In the genomic region with DNA sequence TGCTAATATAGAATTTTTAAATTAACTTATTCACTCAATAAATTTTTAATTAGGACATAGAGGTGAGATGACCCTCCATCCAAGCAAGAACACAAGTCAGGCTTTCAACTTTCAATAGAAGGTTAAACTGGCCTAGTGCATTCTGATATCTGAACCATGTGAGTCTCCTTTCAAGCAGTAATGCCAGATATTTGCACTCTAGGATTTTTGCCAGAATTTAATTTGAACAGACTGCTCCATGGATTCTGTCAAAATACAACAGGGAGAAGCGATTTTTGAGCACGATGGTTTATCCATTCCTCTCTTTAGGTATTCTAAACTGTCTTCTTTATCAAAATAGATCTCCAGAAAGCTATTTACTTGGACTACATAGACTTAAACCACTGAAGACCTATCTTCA, we compare ENCODE assay signal across 20 cellular contexts.
DNase-seq lines count a peak whose midpoint lies in the region; ATAC-seq and TF ChIP-seq lines count a peak whose summit lies in the region.
"Had no signal": no experiment of that assay in that cellular context is flagged by ENCODE, and none has a peak within 500 bp of the region (broad histone marks: within the 10 kb centered on the region; RNA-seq: fewer than 3 reads in every experiment).

No MANE protein-coding gene starts in this region.

- H3K27ac ChIP-seq in left ventricle myocardium inferior (replicated peaks) (peak overlapping the region; percentile 63), gastroesophageal sphincter (peak overlapping the region; percentile 59 to 80 (median 70)), transverse colon (peak overlapping the region in 3 of 4 donors; percentile 37 to 64 (median 63)), mammary epithelial cell (ENCODE audit: insufficient read depth, low read depth, low read length) (no peak overlapping the region)
- H3K27ac ChIP-seq: vagina had no signal

- H3K36me3 ChIP-seq in left ventricle myocardium inferior, result no peaks in the 10 kb centered on the region
- no peaks in the 10 kb centered on the region for H3K36me3 ChIP-seq in adipocyte (ENCODE audit: control insufficient read depth, insufficient read depth, low read length, severe bottlenecking)
- no peaks in the 10 kb centered on the region for H3K36me3 ChIP-seq in gastroesophageal sphincter
- H3K36me3 ChIP-seq in transverse colon, result no peaks in the 10 kb centered on the region
- H3K36me3 ChIP-seq in H7 (replicated peaks; ENCODE audit: control insufficient read depth, insufficient read depth, low read length), result no peaks in the 10 kb centered on the region
- H3K36me3 ChIP-seq in mammary epithelial cell (ENCODE audit: insufficient read depth, low read length), result no peaks in the 10 kb centered on the region
- H3K36me3 ChIP-seq: stomach, vagina had no signal

- H3K9ac ChIP-seq in adipocyte (ENCODE audit: low read length) (no peak overlapping the region), mammary epithelial cell (ENCODE audit: insufficient read depth, low read length) (no peak overlapping the region)

- no peak overlapping the region for H3K4me3 ChIP-seq in left ventricle myocardium inferior
- no peak overlapping the region for H3K4me3 ChIP-seq in adipocyte (ENCODE audit: low read length)
- no peak overlapping the region for H3K4me3 ChIP-seq in gastroesophageal sphincter
- no peak overlapping the region for H3K4me3 ChIP-seq in transverse colon
- H3K4me3 ChIP-seq in H7 (ENCODE audit: insufficient read depth, low read depth, low read length), result no peak overlapping the region
- H3K4me3 ChIP-seq in mammary epithelial cell (replicated peaks in 1 of 3; ENCODE audit: insufficient read depth in 1 of 3, low read depth in 2 of 3, low read length in 3 of 3), result no peak overlapping the region
- H3K4me3 ChIP-seq: GM23338, stomach, vagina had no signal

- H3K27me3 ChIP-seq in left ventricle myocardium inferior (ENCODE audit: low read depth), result no peaks in the 10 kb centered on the region
- H3K27me3 ChIP-seq in adipocyte (replicated peaks; ENCODE audit: control insufficient read depth, insufficient read depth, low read length), result no peaks in the 10 kb centered on the region
- no peaks in the 10 kb centered on the region for H3K27me3 ChIP-seq in gastroesophageal sphincter
- H3K27me3 ChIP-seq in transverse colon, result no peaks in the 10 kb centered on the region
- no peaks in the 10 kb centered on the region for H3K27me3 ChIP-seq in H7 (ENCODE audit: control insufficient read depth, insufficient read depth, low read length)
- H3K27me3 ChIP-seq in mammary epithelial cell (ENCODE audit: insufficient read depth, low read length), result no peaks in the 10 kb centered on the region
- H3K27me3 ChIP-seq: stomach, vagina had no signal

- TF ChIP-seq POLR2A in gastroesophageal sphincter (IDR thresholded peaks at IDR 0.05), result no peak
- TF ChIP-seq POLR2A in transverse colon (IDR thresholded peaks at IDR 0.05), result no peak

- in situ Hi-C loops in transverse colon (cut with MboI; ENCODE audit: low pct_ligation_motif_present in 1 of 4, low pct_unique_long_range_greater_than_20kb in 1 of 4, low sequenced_read_pairs in 3 of 4) (loop anchor here (10.0 to 25.0 kb wide), 4 partner anchors 69 to 239 kb away; partner anchors contain the start of gene DCLK2 (in 1 of the 4)), mammary epithelial cell (cut with MboI; ENCODE audit: low sequenced_read_pairs in 2 of 2) (loop anchor here in 1 of 2 donors (25.0 kb wide), 1 partner anchor 856 kb away; no protein-coding TSS in a partner anchor)

- TF ChIP-seq EP300 in gastroesophageal sphincter (IDR thresholded peaks at IDR 0.05) (no peak), transverse colon (IDR thresholded peaks at IDR 0.05; ENCODE audit: low read depth) (no peak)

- WGBS in gastroesophageal sphincter (ENCODE audit: low coverage in 1 of 2), 2 donors, result 19 to 20% methylated on average over 2 of the region's 2 CpGs
- 53 to 62% methylated on average over 2 of the region's 2 CpGs for WGBS in transverse colon (ENCODE audit: low coverage in 1 of 2), 2 donors
- WGBS in mammary epithelial cell (ENCODE audit: low coverage, missing lambda C conversion rate), result 97% methylated on average over 2 of the region's 2 CpGs

- H3K79me2 ChIP-seq in mammary epithelial cell (ENCODE audit: insufficient read depth, low read length), result no peaks in the 10 kb centered on the region

- dilution Hi-C loops in mammary epithelial cell (cut with HindIII; ENCODE audit: low sequenced_read_pairs), result no loop called here

- H3K9me3 ChIP-seq in left ventricle myocardium inferior (replicated peaks), result no peaks in the 10 kb centered on the region
- no peaks in the 10 kb centered on the region for H3K9me3 ChIP-seq in adipocyte (ENCODE audit: control insufficient read depth, low read length)
- H3K9me3 ChIP-seq in gastroesophageal sphincter, result no peaks in the 10 kb centered on the region
- no peaks in the 10 kb centered on the region for H3K9me3 ChIP-seq in transverse colon
- no peaks in the 10 kb centered on the region for H3K9me3 ChIP-seq in mammary epithelial cell (replicated peaks; ENCODE audit: insufficient read depth, low read length)
- H3K9me3 ChIP-seq: stomach, vagina had no signal

- no peak for DNase-seq in left ventricle myocardium inferior
- DNase-seq in cardiac septum (ENCODE audit: low spot score), result no peak
- peak; percentile 82 for DNase-seq in adipocyte (ENCODE audit: low read depth)
- no peak for DNase-seq in transverse colon
- no peak for DNase-seq in NK-92 treated with Interleukin-12 subunit alpha and Interleukin-12 subunit beta, amount 100 ng/mL, for 24 hours (lab: John Stamatoyannopoulos, UW)
- DNase-seq in H7, result no peak
- DNase-seq in mammary epithelial cell, result no peak
- DNase-seq: activated CD4-positive, alpha-beta T cell treated with anti-CD3 and anti-CD28 coated beads, Interleukin-2, amount 50 U/mL, for 1 hour; activated naive CD4-positive, alpha-beta T cell treated with anti-CD3 and anti-CD28 coated beads, Interleukin-2, amount 10 ng/mL, durations not matched to agents 7 days and 5 days; activated T-cell treated with anti-CD3 and anti-CD28 coated beads for 4 hours; GF-D8; hypothalamus; left cardiac atrium; NCI-H187; NCI-H526; stimulated activated CD4-positive, alpha-beta T cell treated with anti-CD3 and anti-CD28 coated beads, Interleukin-15, amount 100 ng/mL, for 24 hours; stomach had no signal

- H3K4me1 ChIP-seq in left ventricle myocardium inferior (peaks cover 49% of the 10 kb centered on the region), adipocyte (ENCODE audit: control insufficient read depth, insufficient read depth, low read length) (peaks cover 41% of the 10 kb centered on the region), gastroesophageal sphincter (peaks cover 17 to 73% (median 26%) of the 10 kb centered on the region in 3 donors), transverse colon (peaks cover 0 to 14% (median 2%) of the 10 kb centered on the region in 4 donors), mammary epithelial cell (ENCODE audit: insufficient read depth, low read length) (peaks cover 3% of the 10 kb centered on the region)

- TF ChIP-seq CTCF in left ventricle myocardium inferior (IDR thresholded peaks at IDR 0.05; ENCODE audit: borderline replicate concordance) (no peak), gastroesophageal sphincter (IDR thresholded peaks at IDR 0.05) (no peak), transverse colon (IDR thresholded peaks at IDR 0.05) (no peak), mammary epithelial cell (conservative IDR thresholded peaks at IDR 0.05 in 1 of 2, IDR thresholded peaks at IDR 0.05 in 1 of 2; ENCODE audit: extremely low read depth in 1 of 2, insufficient read depth in 1 of 2, low read depth in 1 of 2, low read length in 2 of 2) (no peak)

- peaks cover 2% of the 10 kb centered on the region for H4K20me1 ChIP-seq in mammary epithelial cell (ENCODE audit: insufficient read depth, low read length)

- CTCF ChIA-PET in mammary epithelial cell (lab: Charles Lee; ENCODE audit: low non-redundant PET), result no interaction called here

- no peak overlapping the region for H3K4me2 ChIP-seq in mammary epithelial cell (ENCODE audit: insufficient read depth, low read depth, low read length)

- no TSS peak for BruUV-seq in mammary epithelial cell (replicated peaks; lab: Mats Ljungman, UMichigan)

- ATAC-seq in gastroesophageal sphincter, result no peak
- ATAC-seq: GM23338 had no signal

- intact Hi-C loops in left ventricle myocardium inferior (cut with micrococcal nuclease), result no loop called here
- intact Hi-C loops in cardiac septum (cut with DNase I), result loop anchor here (5.0 to 10.0 kb wide), 2 partner anchors 71 to 859 kb away; partner anchors contain the start of gene DCLK2
- intact Hi-C loops in transverse colon (cut with DNase I; ENCODE audit: low total_unique reads), result loop anchor here (10.0 kb wide), 1 partner anchor 209 kb away; no protein-coding TSS in a partner anchor
- intact Hi-C loops in mammary epithelial cell (cut with micrococcal nuclease), result no loop called here

- no peak overlapping the region for H2AFZ ChIP-seq in mammary epithelial cell (ENCODE audit: low read depth, low read length)
- H2AFZ ChIP-seq: GM23338 had no signal

Comparison
In these comparisons a context has a peak if more than half of its experiments do, and no peak if none do; other contexts are left out.
1. intact Hi-C loops: an anchor here in cardiac septum (5.0 to 10.0 kb wide) and transverse colon (10.0 kb wide); none called in left ventricle myocardium inferior and mammary epithelial cell.